Comparison of ENCODE assay signal across 25 cellular contexts in the genomic region with DNA sequence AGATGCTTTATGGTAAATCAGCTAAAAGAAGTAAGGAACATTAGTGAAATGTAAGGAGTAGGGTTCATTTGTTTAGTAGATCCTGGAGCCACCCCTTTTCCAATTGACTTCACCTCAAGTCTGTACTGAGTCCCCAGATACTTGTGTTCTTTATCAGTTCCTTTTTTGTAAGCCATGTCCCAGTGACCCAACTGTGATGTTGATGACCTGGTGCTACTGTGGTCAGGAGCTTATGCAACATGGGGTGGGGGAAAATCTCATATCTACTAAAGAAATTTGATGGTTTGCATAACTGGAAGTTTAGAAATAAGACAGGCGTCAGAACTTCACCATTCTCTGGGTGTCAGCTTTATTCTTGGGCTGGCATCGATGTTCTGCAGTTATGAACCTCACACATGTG.
"Had no signal": no experiment of that assay in that cellular context is flagged by ENCODE, and none has a peak within 500 bp of the region (broad histone marks: within the 10 kb centered on the region; RNA-seq: fewer than 3 reads in every experiment).

No MANE protein-coding gene starts in this region.

- ATAC-seq: activated CD4-positive, alpha-beta T cell treated with anti-CD3 and anti-CD28 coated beads for 36 hours; activated CD8-positive, alpha-beta memory T cell treated with anti-CD3 and anti-CD28 coated beads, Interleukin-2, amount 10 ng/mL, durations not matched to agents 7 days and 5 days; activated CD8-positive, alpha-beta T cell treated with anti-CD3 and anti-CD28 coated beads, Interleukin-2, amount 10 ng/mL, durations not matched to agents 7 days and 5 days; activated naive CD4-positive, alpha-beta T cell treated with anti-CD3 and anti-CD28 coated beads, Interleukin-2, amount 50 U/mL, for 72 hours; foreskin keratinocyte; heart right ventricle; naive thymus-derived CD8-positive, alpha-beta T cell; stimulated activated naive B cell treated with anti-CD40 and anti-IgM and Interleukin-4, amounts not matched to agents 10 μg/mL and 1 μg/mL and 100 μg/mL, for 72 hours had no signal

- H3K27ac Mint-ChIP-seq: activated CD4-positive, alpha-beta T cell treated with anti-CD3 and anti-CD28 coated beads for 36 hours; activated CD8-positive, alpha-beta memory T cell treated with anti-CD3 and anti-CD28 coated beads, Interleukin-2, amount 10 ng/mL, durations not matched to agents 7 days and 5 days; activated CD8-positive, alpha-beta T cell treated with anti-CD3 and anti-CD28 coated beads, Interleukin-2, amount 10 ng/mL, durations not matched to agents 7 days and 5 days; activated naive CD4-positive, alpha-beta T cell treated with anti-CD3 and anti-CD28 coated beads, Interleukin-2, amount 50 U/mL, for 72 hours; activated T-helper 2 cell treated with anti-CD3 and anti-CD28 coated beads, Interferon-gamma antibody, Interleukin-2, Interleukin-4, amounts not matched to agents 10 μg/mL and 5 μg/mL and 100 μg/mL, durations not matched to agents 14 hours and 24 hours and 36 hours; dendritic cell treated with granulocyte-macrophage colony-stimulating factor and Interleukin-4, amounts not matched to agents 40 ng/mL and 50 ng/mL, for 4 days; mesothelial cell of epicardium; naive thymus-derived CD8-positive, alpha-beta T cell; stimulated activated naive B cell treated with anti-CD40 and anti-IgM and Interleukin-4, amounts not matched to agents 10 μg/mL and 1 μg/mL and 100 μg/mL, for 72 hours had no signal

- H3K4me1 Mint-ChIP-seq: activated CD4-positive, alpha-beta T cell treated with anti-CD3 and anti-CD28 coated beads for 36 hours; activated CD8-positive, alpha-beta memory T cell treated with anti-CD3 and anti-CD28 coated beads, Interleukin-2, amount 10 ng/mL, durations not matched to agents 7 days and 5 days; central memory CD8-positive, alpha-beta T cell; stimulated activated naive B cell treated with anti-CD40 and anti-IgM and Interleukin-4, amounts not matched to agents 10 μg/mL and 1 μg/mL and 100 μg/mL, for 72 hours had no signal

- H3K27me3 Mint-ChIP-seq: activated CD4-positive, alpha-beta T cell treated with anti-CD3 and anti-CD28 coated beads for 36 hours; activated CD8-positive, alpha-beta memory T cell treated with anti-CD3 and anti-CD28 coated beads, Interleukin-2, amount 10 ng/mL, durations not matched to agents 7 days and 5 days; central memory CD8-positive, alpha-beta T cell; dendritic cell treated with granulocyte-macrophage colony-stimulating factor and Interleukin-4, amounts not matched to agents 40 ng/mL and 50 ng/mL, for 4 days; naive thymus-derived CD8-positive, alpha-beta T cell; stimulated activated naive B cell treated with anti-CD40 and anti-IgM and Interleukin-4, amounts not matched to agents 10 μg/mL and 1 μg/mL and 100 μg/mL, for 72 hours had no signal

- DNase-seq: activated CD4-positive, alpha-beta T cell treated with anti-CD3 and anti-CD28 coated beads for 36 hours; activated CD4-positive, CD25-positive, alpha-beta regulatory T cell; activated CD8-positive, alpha-beta memory T cell treated with anti-CD3 and anti-CD28 coated beads, Interleukin-2, amount 10 ng/mL, durations not matched to agents 7 days and 5 days; activated CD8-positive, alpha-beta T cell treated with anti-CD3 and anti-CD28 coated beads, Interleukin-2, amount 10 ng/mL, durations not matched to agents 7 days and 5 days; activated naive CD4-positive, alpha-beta T cell; activated T-cell treated with anti-CD3 and anti-CD28 coated beads, Interleukin-2, amount 50 U/mL, for 48 hours; foreskin keratinocyte; heart right ventricle; naive thymus-derived CD8-positive, alpha-beta T cell; stimulated activated CD4-positive, alpha-beta T cell treated with anti-CD3 and anti-CD28 coated beads, Interleukin-15, amount 100 ng/mL, for 24 hours; stimulated activated CD4-positive, alpha-beta T cell treated with anti-CD3 and anti-CD28 coated beads, Interleukin-2, amount 100 ng/mL, for 24 hours; stimulated activated naive B cell treated with anti-CD40 and anti-IgM and Interleukin-4, amounts not matched to agents 10 μg/mL and 1 μg/mL and 100 μg/mL, for 72 hours; stomach; T-helper 9 cell; thyroid gland; upper lobe of left lung had no signal

- H3K4me3 ChIP-seq: esophagus muscularis mucosa, heart right ventricle, right atrium auricular region, stomach, thyroid gland, upper lobe of left lung, vagina had no signal

- H3K36me3 Mint-ChIP-seq: activated CD8-positive, alpha-beta memory T cell treated with anti-CD3 and anti-CD28 coated beads, Interleukin-2, amount 10 ng/mL, durations not matched to agents 7 days and 5 days; activated naive CD4-positive, alpha-beta T cell treated with anti-CD3 and anti-CD28 coated beads, Interleukin-2, amount 50 U/mL, for 72 hours; stimulated activated naive B cell treated with anti-CD40 and anti-IgM and Interleukin-4, amounts not matched to agents 10 μg/mL and 1 μg/mL and 100 μg/mL, for 72 hours had no signal

- H3K4me3 Mint-ChIP-seq: activated CD4-positive, alpha-beta T cell treated with anti-CD3 and anti-CD28 coated beads for 36 hours; activated CD8-positive, alpha-beta memory T cell treated with anti-CD3 and anti-CD28 coated beads, Interleukin-2, amount 10 ng/mL, durations not matched to agents 7 days and 5 days; activated CD8-positive, alpha-beta T cell treated with anti-CD3 and anti-CD28 coated beads, Interleukin-2, amount 10 ng/mL, durations not matched to agents 7 days and 5 days; central memory CD8-positive, alpha-beta T cell; dendritic cell treated with granulocyte-macrophage colony-stimulating factor and Interleukin-4, amounts not matched to agents 40 ng/mL and 50 ng/mL, for 4 days; mesothelial cell of epicardium; naive thymus-derived CD8-positive, alpha-beta T cell; neural crest cell; stimulated activated naive B cell treated with anti-CD40 and anti-IgM and Interleukin-4, amounts not matched to agents 10 μg/mL and 1 μg/mL and 100 μg/mL, for 72 hours had no signal
